9 cellular contexts compared by ENCODE assay signal in the genomic region with DNA sequence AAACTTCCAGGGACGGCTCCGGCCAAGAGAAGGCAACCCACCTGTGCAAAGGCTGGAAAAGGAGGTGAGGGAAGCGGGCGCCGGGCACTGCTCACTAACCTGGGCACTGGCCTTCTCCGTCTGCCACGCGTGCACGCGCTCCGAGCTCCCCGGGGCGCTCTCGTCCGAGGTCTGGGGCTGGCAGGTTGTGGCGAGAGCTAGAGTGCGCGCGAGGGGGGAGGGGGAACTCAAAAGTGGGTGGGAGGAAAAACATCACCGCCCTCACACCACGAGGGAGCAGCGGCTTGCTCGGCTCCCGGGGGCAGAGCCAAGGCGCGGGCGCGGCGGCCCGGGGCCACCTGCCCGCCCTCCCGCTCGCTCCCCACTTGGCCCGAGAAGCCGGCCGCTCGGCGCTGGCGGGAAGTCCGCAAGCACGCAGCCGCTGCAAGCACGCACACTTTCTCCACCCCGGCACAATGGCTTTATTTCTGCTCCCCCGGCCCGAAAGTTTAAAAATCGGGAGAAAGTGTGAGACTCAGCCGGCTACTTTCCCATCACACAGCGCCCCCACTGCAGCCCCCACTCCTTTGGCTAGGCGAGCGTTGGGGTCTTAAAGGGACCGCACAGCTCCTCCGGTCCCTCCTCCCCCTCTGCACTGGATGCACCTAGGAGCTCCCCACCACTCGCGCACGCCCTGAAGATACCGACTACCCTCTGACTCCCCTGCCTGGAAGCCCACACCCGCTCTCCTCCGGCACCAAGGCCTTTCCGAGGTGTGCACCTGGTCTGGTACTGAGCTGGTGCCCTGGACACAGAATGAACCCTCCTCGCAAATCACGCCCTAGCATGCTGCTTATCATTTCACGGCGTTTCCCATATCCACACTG. TPM values are rescaled to one million over a fixed set of nuclear protein-coding genes. Genes with fewer than 3 reads are reported as not detected.
A peak's percentile ranks its signal among the peaks of the same experiment; 100 is the strongest.
DNase-seq lines count a peak whose midpoint lies in the region; ATAC-seq and TF ChIP-seq lines count a peak whose summit lies in the region.
"Had no signal": no experiment of that assay in that cellular context is flagged by ENCODE, and none has a peak within 500 bp of the region (broad histone marks: within the 10 kb centered on the region; RNA-seq: fewer than 3 reads in every experiment).

A gene with protein sequence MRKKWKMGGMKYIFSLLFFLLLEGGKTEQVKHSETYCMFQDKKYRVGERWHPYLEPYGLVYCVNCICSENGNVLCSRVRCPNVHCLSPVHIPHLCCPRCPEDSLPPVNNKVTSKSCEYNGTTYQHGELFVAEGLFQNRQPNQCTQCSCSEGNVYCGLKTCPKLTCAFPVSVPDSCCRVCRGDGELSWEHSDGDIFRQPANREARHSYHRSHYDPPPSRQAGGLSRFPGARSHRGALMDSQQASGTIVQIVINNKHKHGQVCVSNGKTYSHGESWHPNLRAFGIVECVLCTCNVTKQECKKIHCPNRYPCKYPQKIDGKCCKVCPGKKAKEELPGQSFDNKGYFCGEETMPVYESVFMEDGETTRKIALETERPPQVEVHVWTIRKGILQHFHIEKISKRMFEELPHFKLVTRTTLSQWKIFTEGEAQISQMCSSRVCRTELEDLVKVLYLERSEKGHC (minus strand): TSS at position 173 of the 866 bp plus-strand sequence. CDS start 3,636 bp downstream, outside the sequence.

- no peak within 1 kb of the TSS for H3K27ac ChIP-seq in ectodermal cell (ENCODE audit: insufficient read depth, low read depth, low read length, poor library complexity, severe bottlenecking)
- H3K27ac ChIP-seq in uterus, result peak within 1 kb of the TSS; percentile 59 to 73

- H3K27me3 ChIP-seq in ectodermal cell (ENCODE audit: control insufficient read depth, insufficient read depth, low read length, poor library complexity, severe bottlenecking) (peaks cover 8% of the 10 kb centered on the region), uterus (peaks cover 0 to 7% of the 10 kb centered on the region in 2 donors)

- H3K36me3 ChIP-seq in ectodermal cell (ENCODE audit: control insufficient read depth, insufficient read depth, low read length) (no peaks in the 10 kb centered on the region), mucosa of descending colon (ENCODE audit: low read depth) (no peaks in the 10 kb centered on the region), uterus (no peaks in the 10 kb centered on the region)

- ATAC-seq in mucosa of descending colon, result no peak

- intact Hi-C loops in mucosa of descending colon (cut with DNase I, micrococcal nuclease), result no loop called here
- intact Hi-C loops in uterus (cut with DNase I; ENCODE audit: low total_unique reads), result no loop called here

- no peak for TF ChIP-seq CTCF in mucosa of descending colon (IDR thresholded peaks at IDR 0.05)
- no peak for TF ChIP-seq CTCF in uterus (IDR thresholded peaks at IDR 0.05)

- H3K9me3 ChIP-seq in ectodermal cell (ENCODE audit: control insufficient read depth, low read length), result no peaks in the 10 kb centered on the region
- H3K9me3 ChIP-seq in mucosa of descending colon, result no peaks in the 10 kb centered on the region
- H3K9me3 ChIP-seq in uterus, result no peaks in the 10 kb centered on the region

- no peak for TF ChIP-seq POLR2A in uterus (IDR thresholded peaks at IDR 0.05)

- H3K4me3 ChIP-seq in ectodermal cell (ENCODE audit: insufficient read depth, low read depth, low read length) (peak within 1 kb of the TSS; percentile 44), mucosa of descending colon (no peak within 1 kb of the TSS), uterus (peak within 1 kb of the TSS; percentile 38 to 39)

- WGBS in ectodermal cell, 2 experiments, result 3 to 5% methylated on average over 60 to 63 of the region's 64 CpGs

- DNase-seq in ELF-1 (ENCODE audit: low read depth, low spot score) (peak; percentile 58), NCI-H510A (lab: John Stamatoyannopoulos, UW) (peak; percentile 28), mucosa of descending colon (peak; percentile 2 to 55 (median 28)), uterus (peak; percentile 62 to 73), NCI-H2107 treated with DMSO at 0.1 percent for 48 hours (lab: John Stamatoyannopoulos, UW; ENCODE audit: unreplicated experiment) (no peak), SW 1271 (lab: John Stamatoyannopoulos, UW) (no peak)
- no peak for DNase-seq in stimulated activated CD4-positive, alpha-beta T cell treated with anti-CD3 and anti-CD28 coated beads, Interleukin-4, amount 100 ng/mL, for 24 hours

- peaks cover 4% of the 10 kb centered on the region for H3K4me1 ChIP-seq in ectodermal cell (ENCODE audit: control insufficient read depth, insufficient read depth, low read length)
- no peaks in the 10 kb centered on the region for H3K4me1 ChIP-seq in mucosa of descending colon (ENCODE audit: low read depth)
- no peaks in the 10 kb centered on the region for H3K4me1 ChIP-seq in uterus

RNA-seq across cellular contexts. Expression of the gene that starts here (rescaled TPM):
- 9.5 TPM for polyA plus RNA-seq in ectodermal cell (2013, experiment 1 of 4)
- 8.5 TPM for polyA plus RNA-seq in ectodermal cell (2013, experiment 2 of 4)
- 8.2 TPM for polyA plus RNA-seq in ectodermal cell (2013, experiment 3 of 4)
- 7.7 TPM for polyA plus RNA-seq in ectodermal cell (2013, experiment 4 of 4)
- total RNA-seq in mucosa of descending colon (100 to 1,000 TPM in 1 of 3 donors, 10 to 100 TPM in 1, 1 to 10 TPM in 1; 9.0 to 101 (median 23.5) TPM), uterus (10 to 100 TPM; 27.4 to 90.2 (median 56.5) TPM)
- total RNA-seq: dermis microvascular lymphatic vessel endothelial cell had no signal

Comparison
In these comparisons a context has a peak if more than half of its experiments do, and no peak if none do; other contexts are left out.
1. DNase-seq: peak in ELF-1 (single experiment), NCI-H510A (single experiment), mucosa of descending colon (3 of 3) and uterus (2 of 2); none in stimulated activated CD4-positive, alpha-beta T cell treated with anti-CD3 and anti-CD28 coated beads, Interleukin-4, amount 100 ng/mL, for 24 hours (single experiment), NCI-H2107 treated with DMSO at 0.1 percent for 48 hours (single experiment) and SW 1271 (0 of 2).